20 cellular contexts compared by ENCODE assay signal in the genomic region with DNA sequence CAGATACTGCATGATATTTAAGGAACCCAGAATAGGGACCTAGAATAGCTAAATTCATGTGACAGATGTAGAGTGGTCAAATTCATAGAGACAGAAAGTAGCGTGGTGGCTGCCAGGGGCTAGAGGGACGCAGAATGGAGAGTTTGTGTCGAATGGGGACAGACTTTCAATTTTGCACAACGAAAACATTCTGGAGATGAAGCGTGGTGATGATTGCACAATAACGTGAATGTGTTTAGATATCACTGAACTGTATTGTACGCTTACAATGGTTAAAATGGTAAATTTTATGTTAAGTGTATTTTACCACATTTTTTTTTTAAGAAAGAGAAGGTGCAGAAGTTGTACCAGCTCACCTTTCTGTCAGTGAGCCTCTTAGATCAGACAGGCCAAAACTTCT.
A peak's percentile ranks its signal among the peaks of the same experiment; 100 is the strongest.
DNase-seq lines count a peak whose midpoint lies in the region; ATAC-seq and TF ChIP-seq lines count a peak whose summit lies in the region.
"Had no signal": no experiment of that assay in that cellular context is flagged by ENCODE, and none has a peak within 500 bp of the region (broad histone marks: within the 10 kb centered on the region; RNA-seq: fewer than 3 reads in every experiment).

No MANE protein-coding gene starts in this region.

- H3K4me1 Mint-ChIP-seq in nephron: peaks cover 41% of the 10 kb centered on the region
- no peaks in the 10 kb centered on the region for H3K4me1 Mint-ChIP-seq in CD8-positive, alpha-beta memory T cell

- POLR2A ChIA-PET in CD8-positive, alpha-beta memory T cell (lab: Charles Lee): no interaction called here

- TF ChIP-seq CTCF in coronary artery (IDR thresholded peaks at IDR 0.05): no peak
- TF ChIP-seq CTCF in nephron (IDR thresholded peaks at IDR 0.05; ENCODE audit: unreplicated experiment in 3 of 3): no peak
- no peak for TF ChIP-seq CTCF in mucosa of descending colon (IDR thresholded peaks at IDR 0.05)

- no peaks in the 10 kb centered on the region for H3K9me3 Mint-ChIP-seq in nephron
- H3K9me3 Mint-ChIP-seq in CD8-positive, alpha-beta memory T cell: peaks cover 0 to 3% (median 0%) of the 10 kb centered on the region in 5 donors
- H3K9me3 Mint-ChIP-seq: GM23338 had no signal

- H3K4me3 Mint-ChIP-seq in nephron: no peak overlapping the region
- H3K4me3 Mint-ChIP-seq in CD8-positive, alpha-beta memory T cell: no peak overlapping the region
- H3K4me3 Mint-ChIP-seq: GM23338 had no signal

- intact Hi-C loops in Right ventricle myocardium superior (cut with DNase I): no loop called here
- intact Hi-C loops in left cardiac atrium (cut with DNase I): no loop called here
- intact Hi-C loops in mucosa of descending colon (cut with DNase I, micrococcal nuclease): no loop called here

- peak overlapping the region; percentile 31 to 91 (median 72) for H3K27ac Mint-ChIP-seq in nephron
- no peak overlapping the region for H3K27ac Mint-ChIP-seq in CD8-positive, alpha-beta memory T cell
- H3K27ac Mint-ChIP-seq: GM23338 had no signal

- H3K9me3 ChIP-seq in mucosa of descending colon: no peaks in the 10 kb centered on the region
- no peaks in the 10 kb centered on the region for H3K9me3 ChIP-seq in CD8-positive, alpha-beta memory T cell (ENCODE audit: low read length)

- H3K27ac ChIP-seq in coronary artery: no peak overlapping the region
- no peak overlapping the region for H3K27ac ChIP-seq in CD8-positive, alpha-beta memory T cell (ENCODE audit: low read depth, low read length)
- H3K27ac ChIP-seq: C4-2B, HL-60 had no signal

- H3K4me3 ChIP-seq in coronary artery (no peak overlapping the region), mucosa of descending colon (no peak overlapping the region)
- H3K4me3 ChIP-seq in CD8-positive, alpha-beta memory T cell (ENCODE audit: low read length): no peak overlapping the region
- H3K4me3 ChIP-seq: GM23338 had no signal

- no peaks in the 10 kb centered on the region for H3K36me3 Mint-ChIP-seq in nephron (ENCODE audit: low read depth)
- H3K36me3 Mint-ChIP-seq in CD8-positive, alpha-beta memory T cell: no peaks in the 10 kb centered on the region

- H3K27me3 Mint-ChIP-seq in nephron (ENCODE audit: low read depth): peaks cover 6% of the 10 kb centered on the region
- H3K27me3 Mint-ChIP-seq in CD8-positive, alpha-beta memory T cell: no peaks in the 10 kb centered on the region

- DNase-seq in Right ventricle myocardium superior: no peak
- DNase-seq in left cardiac atrium: no peak
- peak; percentile 41 for DNase-seq in coronary artery (ENCODE audit: low spot score)
- no peak for DNase-seq in mucosa of descending colon
- DNase-seq in NOMO-1 (lab: John Stamatoyannopoulos, UW; ENCODE audit: unreplicated experiment in 2 of 2): no peak
- no peak for DNase-seq in CD8-positive, alpha-beta memory T cell
- DNase-seq: 8988T, AML-193, MM.1S, NCI-H1048, NCI-H1436, NCI-H187 treated with DMSO at 0.1 percent for 48 hours, NCI-H2107, NCI-H446 treated with DMSO at 0.1 percent for 48 hours, NCI-H526 treated with DMSO at 0.1 percent for 48 hours had no signal

- ATAC-seq in Right ventricle myocardium superior (ENCODE audit: poor library complexity) (peak; percentile 12), left cardiac atrium (no peak), mucosa of descending colon (no peak)
- ATAC-seq: GM23338, HCT116 had no signal

- H3K27me3 ChIP-seq in CD8-positive, alpha-beta memory T cell (ENCODE audit: insufficient read depth, low read length, poor library complexity, severe bottlenecking): no peaks in the 10 kb centered on the region

- CTCF ChIA-PET in CD8-positive, alpha-beta memory T cell (lab: Charles Lee): no interaction called here

- no peaks in the 10 kb centered on the region for H3K4me1 ChIP-seq in mucosa of descending colon (ENCODE audit: low read depth)
- no peaks in the 10 kb centered on the region for H3K4me1 ChIP-seq in CD8-positive, alpha-beta memory T cell (ENCODE audit: insufficient read depth, low read length)

- no peaks in the 10 kb centered on the region for H3K36me3 ChIP-seq in mucosa of descending colon (ENCODE audit: low read depth)
- no peaks in the 10 kb centered on the region for H3K36me3 ChIP-seq in CD8-positive, alpha-beta memory T cell (ENCODE audit: insufficient read depth, low read length)

Comparison
In these comparisons a context has a peak if more than half of its experiments do, and no peak if none do; other contexts are left out.
1. H3K27ac Mint-ChIP-seq: peak in nephron (3 of 3); none in CD8-positive, alpha-beta memory T cell (0 of 8).